Comparison of ENCODE assay signal across 28 cellular contexts in the genomic region with DNA sequence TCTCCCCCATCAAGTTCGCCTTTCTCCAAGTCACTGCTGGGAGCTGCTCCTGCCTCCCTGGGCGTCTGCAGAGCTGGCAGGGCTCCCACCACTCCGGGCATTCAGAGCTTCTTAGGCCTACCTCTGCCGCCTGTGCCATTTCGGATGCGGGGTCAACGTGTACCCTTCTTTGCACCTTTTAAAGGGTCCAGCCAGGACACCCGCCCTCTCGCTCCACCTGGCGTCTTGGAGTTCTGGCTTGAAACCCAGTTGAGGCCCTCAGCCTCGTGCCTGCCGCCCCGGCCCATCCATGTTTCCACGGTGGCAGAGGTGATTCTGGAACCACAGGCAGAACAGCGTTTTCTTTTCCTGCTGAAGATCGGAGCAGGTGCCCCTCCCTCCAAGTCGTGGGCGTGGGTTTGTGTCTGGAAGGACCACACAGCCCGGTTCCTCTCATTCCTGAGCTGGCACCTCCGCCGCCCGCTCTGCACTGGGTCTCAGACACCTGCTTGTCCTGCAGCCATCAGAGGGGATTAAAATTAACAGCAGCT. TPM values are rescaled to one million over a fixed set of nuclear protein-coding genes. Genes with fewer than 3 reads are reported as not detected.
"Had no signal": no experiment of that assay in that cellular context is flagged by ENCODE, and none has a peak within 500 bp of the region (broad histone marks: within the 10 kb centered on the region; RNA-seq: fewer than 3 reads in every experiment).

No MANE protein-coding gene starts in this region.

- H3K36me3 Mint-ChIP-seq: activated naive CD8-positive, alpha-beta T cell; naive B cell; WTC11 had no signal

- H3K9me3 ChIP-seq: adrenal gland, ascending aorta, colonic mucosa, esophagus muscularis mucosa, lower lobe of right lung, prostate gland, right atrium auricular region, tibial artery had no signal

- H3K27me3 ChIP-seq: adrenal gland, ascending aorta, colonic mucosa, right atrium auricular region had no signal

- H3K27ac ChIP-seq: adrenal gland, ascending aorta, brain microvascular endothelial cell, colonic mucosa, esophagus muscularis mucosa, lower lobe of right lung, prostate gland, right atrium auricular region, tibial artery had no signal

- H3K4me3 Mint-ChIP-seq: activated naive CD8-positive, alpha-beta T cell; activated T-cell treated with anti-CD3 and anti-CD28 coated beads, Interleukin-2, amount 50 U/mL, for 24 hours; central memory CD8-positive, alpha-beta T cell; naive B cell; stimulated activated naive CD8-positive, alpha-beta T cell treated with anti-CD3 and anti-CD28 coated beads, Interleukin-15, amount 100 ng/mL, for 72 hours; WTC11 had no signal

- FAIRE-seq: frontal cortex had no signal

- H3K9me3 Mint-ChIP-seq: activated T-cell treated with anti-CD3 and anti-CD28 coated beads, Interleukin-2, amount 50 U/mL, for 24 hours; activated T-helper 2 cell treated with anti-CD3 and anti-CD28 coated beads, Interferon-gamma antibody, Interleukin-2, Interleukin-4, amounts not matched to agents 10 μg/mL and 5 μg/mL and 100 μg/mL, durations not matched to agents 14 hours and 24 hours and 36 hours; central memory CD8-positive, alpha-beta T cell; naive B cell; stimulated activated naive CD8-positive, alpha-beta T cell treated with anti-CD3 and anti-CD28 coated beads, Interleukin-15, amount 100 ng/mL, for 72 hours; WTC11 had no signal

- DNase-seq: activated naive CD4-positive, alpha-beta T cell; activated T-cell treated with anti-CD3 and anti-CD28 coated beads, Interleukin-2, amount 50 U/mL, for 24 hours; adrenal gland; brain microvascular endothelial cell; colonic mucosa; hippocampal formation; lower lobe of right lung; mesendoderm; naive B cell; stimulated activated CD4-positive, alpha-beta T cell treated with anti-CD3 and anti-CD28 coated beads, Interleukin-12 subunit alpha, Interleukin-12 subunit beta, amount 100 ng/mL, for 4 hours; stimulated activated CD4-positive, alpha-beta T cell treated with anti-CD3 and anti-CD28 coated beads, Interleukin-1b, Interleukin-23, amount 100 ng/mL, for 48 hours; stimulated activated naive CD8-positive, alpha-beta T cell treated with anti-CD3 and anti-CD28 coated beads, Interleukin-15, amount 100 ng/mL, for 72 hours; T-helper 1 cell; T-helper 9 cell had no signal

- H3K4me3 ChIP-seq: adrenal gland, ascending aorta, colonic mucosa, esophagus muscularis mucosa, lower lobe of right lung, prostate gland, right atrium auricular region, tibial artery had no signal

- ATAC-seq: lower lobe of right lung, WTC11 had no signal

- H3K36me3 ChIP-seq: adrenal gland, brain microvascular endothelial cell, colonic mucosa, lower lobe of right lung, prostate gland had no signal

- H3K27ac Mint-ChIP-seq: activated naive CD8-positive, alpha-beta T cell; activated T-cell treated with anti-CD3 and anti-CD28 coated beads, Interleukin-2, amount 50 U/mL, for 24 hours; activated T-helper 2 cell treated with anti-CD3 and anti-CD28 coated beads, Interferon-gamma antibody, Interleukin-2, Interleukin-4, amounts not matched to agents 10 μg/mL and 5 μg/mL and 100 μg/mL, durations not matched to agents 14 hours and 24 hours and 36 hours; WTC11 had no signal

- H3K4me1 Mint-ChIP-seq: central memory CD8-positive, alpha-beta T cell; stimulated activated naive CD8-positive, alpha-beta T cell treated with anti-CD3 and anti-CD28 coated beads, Interleukin-15, amount 100 ng/mL, for 72 hours had no signal

- H3K4me1 ChIP-seq: ascending aorta, colonic mucosa, esophagus muscularis mucosa, lower lobe of right lung, prostate gland, tibial artery had no signal

RNA-seq across cellular contexts. Expression of a gene that starts 48.6 kb away (rescaled TPM):
- total RNA-seq: activated T-helper 2 cell treated with anti-CD3 and anti-CD28 coated beads, Interferon-gamma antibody, Interleukin-2, Interleukin-4, amounts not matched to agents 10 μg/mL and 5 μg/mL and 100 μg/mL, durations not matched to agents 14 hours and 24 hours and 36 hours; adrenal gland; ascending aorta; colonic mucosa; esophagus muscularis mucosa; frontal cortex; lower lobe of right lung; mucosa of gallbladder; omental fat pad; right atrium auricular region; urinary bladder had no signal
- polyA plus RNA-seq: neural cell, urinary bladder had no signal
